Comparison of ENCODE assay signal across 11 cellular contexts in genomic region chr1:47752560-47752959, GRCh38.
"Had no signal": no experiment of that assay in that cellular context is flagged by ENCODE, and none has a peak within 500 bp of the region (broad histone marks: within the 10 kb centered on the region; RNA-seq: fewer than 3 reads in every experiment).

No MANE protein-coding gene starts in this region.

- ATAC-seq: left lobe of liver; natural killer cell treated with Interleukin-12 subunit alpha and Interleukin-12 subunit beta and Interleukin-15 and Interleukin-18, amount 100 ng/mL, for 72 hours; stimulated activated memory B cell treated with anti-CD40 and anti-IgM and Interleukin-4, amounts not matched to agents 10 μg/mL and 1 μg/mL and 100 μg/mL, for 72 hours had no signal

- DNase-seq: activated CD4-positive, alpha-beta T cell treated with anti-CD3 and anti-CD28 coated beads, Interleukin-2, amount 50 U/mL, for 4 hours; activated CD4-positive, CD25-positive, alpha-beta regulatory T cell treated with anti-CD3 and anti-CD28 coated beads, Interleukin-2, amount 50 U/mL, for 72 hours; activated naive CD4-positive, alpha-beta T cell; cortex of kidney; effector CD8-positive, alpha-beta T cell had no signal

- FAIRE-seq: small intestine had no signal

- H3K4me3 ChIP-seq: mucosa of descending colon had no signal

- H3K27ac ChIP-seq: epithelial cell of prostate had no signal

- H3K9me3 ChIP-seq: mucosa of descending colon had no signal
